Comparison of ENCODE assay signal across 17 cellular contexts in the genomic region with DNA sequence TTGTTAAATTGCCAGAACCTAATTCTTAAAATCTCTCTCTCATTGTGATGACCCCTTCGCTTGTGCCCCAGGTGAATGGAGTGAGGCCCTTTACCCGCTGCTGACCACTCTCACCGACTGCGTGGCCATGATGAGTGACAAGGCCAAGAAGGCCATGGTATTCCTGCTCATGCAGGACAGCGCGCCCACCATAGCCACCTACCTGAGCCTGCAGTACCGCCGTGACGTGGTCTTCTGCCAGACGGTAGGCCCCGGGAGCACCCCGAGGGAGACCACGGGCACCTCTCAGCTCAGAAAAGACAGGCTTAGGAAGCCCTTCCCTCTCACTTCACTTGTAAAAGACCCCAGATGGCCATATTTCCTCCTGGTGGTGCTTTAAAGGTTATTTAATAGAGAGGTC. TPM values are rescaled to one million over a fixed set of nuclear protein-coding genes. Genes with fewer than 3 reads are reported as not detected.
DNase-seq lines count a peak whose midpoint lies in the region; ATAC-seq and TF ChIP-seq lines count a peak whose summit lies in the region.
"Had no signal": no experiment of that assay in that cellular context is flagged by ENCODE, and none has a peak within 500 bp of the region (broad histone marks: within the 10 kb centered on the region; RNA-seq: fewer than 3 reads in every experiment).

No MANE protein-coding gene starts in this region.

- no peak overlapping the region for H3K4me3 Mint-ChIP-seq in activated T-helper 1 cell treated with anti-CD3 and anti-CD28 coated beads, Interleukin-12 subunit alpha, Interleukin-12 subunit beta, Interleukin-2, Interleukin-4 antibody, amounts not matched to agents 30 ng/mL and 10 ng/mL and 1 ng/mL, durations not matched to agents 14 hours and 24 hours and 36 hours
- no peak overlapping the region for H3K4me3 Mint-ChIP-seq in activated naive CD8-positive, alpha-beta T cell treated with anti-CD3 and anti-CD28 coated beads, Interleukin-2, amount 50 U/mL, for 24 hours
- no peak overlapping the region for H3K4me3 Mint-ChIP-seq in stimulated activated effector memory CD8-positive, alpha-beta T cell treated with anti-CD3 and anti-CD28 coated beads, Interleukin-12 subunit alpha, Interleukin-12 subunit beta, amount 100 ng/mL, for 72 hours
- H3K4me3 Mint-ChIP-seq in CD8-positive, alpha-beta T cell, result no peak overlapping the region

- H3K9me3 Mint-ChIP-seq in activated T-helper 1 cell treated with anti-CD3 and anti-CD28 coated beads, Interleukin-12 subunit alpha, Interleukin-12 subunit beta, Interleukin-2, Interleukin-4 antibody, amounts not matched to agents 30 ng/mL and 10 ng/mL and 1 ng/mL, durations not matched to agents 14 hours and 24 hours and 36 hours, result no peaks in the 10 kb centered on the region
- no peaks in the 10 kb centered on the region for H3K9me3 Mint-ChIP-seq in activated naive CD8-positive, alpha-beta T cell treated with anti-CD3 and anti-CD28 coated beads, Interleukin-2, amount 50 U/mL, for 24 hours
- no peaks in the 10 kb centered on the region for H3K9me3 Mint-ChIP-seq in stimulated activated effector memory CD8-positive, alpha-beta T cell treated with anti-CD3 and anti-CD28 coated beads, Interleukin-12 subunit alpha, Interleukin-12 subunit beta, amount 100 ng/mL, for 72 hours
- no peaks in the 10 kb centered on the region for H3K9me3 Mint-ChIP-seq in CD8-positive, alpha-beta T cell

- no peak for TF ChIP-seq CTCF in heart left ventricle (IDR thresholded peaks at IDR 0.05)
- TF ChIP-seq CTCF in dorsolateral prefrontal cortex (IDR thresholded peaks at IDR 0.05 in 54 of 56, conservative IDR thresholded peaks at IDR 0.05 in 2 of 56; ENCODE audit: low read depth in 1 of 56, partially characterized antibody in 56 of 56), result no peak
- TF ChIP-seq CTCF in CD8-positive, alpha-beta T cell (IDR thresholded peaks at IDR 0.05), result no peak

- POLR2A ChIA-PET in CD8-positive, alpha-beta T cell (lab: Charles Lee), result no interaction called here

- intact Hi-C loops in heart left ventricle (cut with DNase I) (loop anchor here in 3 of 10 donors (2.0 to 10.0 kb wide), 3 partner anchors 35 to 121 kb away; a partner anchor contains a TSS), left ventricle myocardium superior (cut with micrococcal nuclease) (no loop called here), dorsolateral prefrontal cortex (cut with DNase I) (no loop called here)
- intact Hi-C loops in activated T-helper 1 cell treated with anti-CD3 and anti-CD28 coated beads, Interleukin-12 subunit alpha, Interleukin-12 subunit beta, Interleukin-2, Interleukin-4 antibody, amounts not matched to agents 30 ng/mL and 10 ng/mL and 1 ng/mL, durations not matched to agents 14 hours and 24 hours and 36 hours (cut with micrococcal nuclease), result no loop called here
- intact Hi-C loops in CD8-positive, alpha-beta T cell (cut with DNase I, micrococcal nuclease), result no loop called here

- DNase-seq in heart left ventricle (no peak), left ventricle myocardium superior (no peak), dorsolateral prefrontal cortex (no peak)
- DNase-seq in activated T-helper 1 cell treated with anti-CD3 and anti-CD28 coated beads, Interleukin-12 subunit alpha, Interleukin-12 subunit beta, Interleukin-2, Interleukin-4 antibody, amounts not matched to agents 30 ng/mL and 10 ng/mL and 1 ng/mL, durations not matched to agents 14 hours and 24 hours and 36 hours (ENCODE audit: low spot score), result no peak
- DNase-seq in activated naive CD8-positive, alpha-beta T cell treated with anti-CD3 and anti-CD28 coated beads, Interleukin-2, amount 50 U/mL, for 24 hours, result no peak
- DNase-seq in stimulated activated effector memory CD8-positive, alpha-beta T cell treated with anti-CD3 and anti-CD28 coated beads, Interleukin-12 subunit alpha, Interleukin-12 subunit beta, amount 100 ng/mL, for 72 hours (ENCODE audit: low spot score in 2 of 2), result no peak
- no peak for DNase-seq in CD8-positive, alpha-beta T cell
- DNase-seq: ACHN, C1 segment of cervical spinal cord, DMS79, NCI-H1092 treated with DMSO at 0.1 percent for 48 hours, NCI-H146, NCI-H2029 treated with DMSO at 0.1 percent for 48 hours, NCI-H2171 treated with DMSO at 0.1 percent for 48 hours, NCI-H446 treated with DMSO at 0.1 percent for 48 hours, NCI-H69 had no signal

- H3K27me3 Mint-ChIP-seq in activated T-helper 1 cell treated with anti-CD3 and anti-CD28 coated beads, Interleukin-12 subunit alpha, Interleukin-12 subunit beta, Interleukin-2, Interleukin-4 antibody, amounts not matched to agents 30 ng/mL and 10 ng/mL and 1 ng/mL, durations not matched to agents 14 hours and 24 hours and 36 hours (ENCODE audit: insufficient read depth), result no peaks in the 10 kb centered on the region
- no peaks in the 10 kb centered on the region for H3K27me3 Mint-ChIP-seq in activated naive CD8-positive, alpha-beta T cell treated with anti-CD3 and anti-CD28 coated beads, Interleukin-2, amount 50 U/mL, for 24 hours
- no peaks in the 10 kb centered on the region for H3K27me3 Mint-ChIP-seq in CD8-positive, alpha-beta T cell (ENCODE audit: low read depth)

- H3K4me3 ChIP-seq in heart left ventricle (no peak overlapping the region), dorsolateral prefrontal cortex (no peak overlapping the region)
- H3K4me3 ChIP-seq in CD8-positive, alpha-beta T cell (ENCODE audit: low read depth, low read length), result no peak overlapping the region
- H3K4me3 ChIP-seq: Peyer's patch had no signal

- no peaks in the 10 kb centered on the region for H3K9me3 ChIP-seq in heart left ventricle
- no peaks in the 10 kb centered on the region for H3K9me3 ChIP-seq in CD8-positive, alpha-beta T cell (ENCODE audit: low read length)
- H3K9me3 ChIP-seq: Peyer's patch had no signal

- TF ChIP-seq POLR2A in heart left ventricle (IDR thresholded peaks at IDR 0.05), result no peak

- H3K36me3 Mint-ChIP-seq in activated T-helper 1 cell treated with anti-CD3 and anti-CD28 coated beads, Interleukin-12 subunit alpha, Interleukin-12 subunit beta, Interleukin-2, Interleukin-4 antibody, amounts not matched to agents 30 ng/mL and 10 ng/mL and 1 ng/mL, durations not matched to agents 14 hours and 24 hours and 36 hours (ENCODE audit: low read depth), result peaks cover 59% of the 10 kb centered on the region
- peaks cover 2% of the 10 kb centered on the region for H3K36me3 Mint-ChIP-seq in activated naive CD8-positive, alpha-beta T cell treated with anti-CD3 and anti-CD28 coated beads, Interleukin-2, amount 50 U/mL, for 24 hours (ENCODE audit: low read depth)
- peaks cover 92% of the 10 kb centered on the region for H3K36me3 Mint-ChIP-seq in stimulated activated effector memory CD8-positive, alpha-beta T cell treated with anti-CD3 and anti-CD28 coated beads, Interleukin-12 subunit alpha, Interleukin-12 subunit beta, amount 100 ng/mL, for 72 hours
- H3K36me3 Mint-ChIP-seq in CD8-positive, alpha-beta T cell, result peaks cover 91% of the 10 kb centered on the region

- H3K27me3 ChIP-seq in heart left ventricle (no peaks in the 10 kb centered on the region), dorsolateral prefrontal cortex (no peaks in the 10 kb centered on the region)
- H3K27me3 ChIP-seq in CD8-positive, alpha-beta T cell (ENCODE audit: insufficient read depth, low read length), result no peaks in the 10 kb centered on the region
- H3K27me3 ChIP-seq: Peyer's patch had no signal

- peaks cover 5 to 70% (median 43%) of the 10 kb centered on the region in 12 donors for H3K4me1 ChIP-seq in heart left ventricle
- H3K4me1 ChIP-seq in CD8-positive, alpha-beta T cell (ENCODE audit: insufficient read depth, low read length), result no peaks in the 10 kb centered on the region

- H3K36me3 ChIP-seq in heart left ventricle, result peaks cover 0 to 87% (median 53%) of the 10 kb centered on the region in 9 donors
- H3K36me3 ChIP-seq in CD8-positive, alpha-beta T cell (ENCODE audit: insufficient read depth, low read length), result peaks cover 80% of the 10 kb centered on the region

- peaks cover 34% of the 10 kb centered on the region for H3K4me1 Mint-ChIP-seq in activated T-helper 1 cell treated with anti-CD3 and anti-CD28 coated beads, Interleukin-12 subunit alpha, Interleukin-12 subunit beta, Interleukin-2, Interleukin-4 antibody, amounts not matched to agents 30 ng/mL and 10 ng/mL and 1 ng/mL, durations not matched to agents 14 hours and 24 hours and 36 hours (ENCODE audit: low read depth)
- peaks cover 17% of the 10 kb centered on the region for H3K4me1 Mint-ChIP-seq in activated naive CD8-positive, alpha-beta T cell treated with anti-CD3 and anti-CD28 coated beads, Interleukin-2, amount 50 U/mL, for 24 hours
- peaks cover 32% of the 10 kb centered on the region for H3K4me1 Mint-ChIP-seq in stimulated activated effector memory CD8-positive, alpha-beta T cell treated with anti-CD3 and anti-CD28 coated beads, Interleukin-12 subunit alpha, Interleukin-12 subunit beta, amount 100 ng/mL, for 72 hours
- H3K4me1 Mint-ChIP-seq in CD8-positive, alpha-beta T cell (ENCODE audit: low read depth), result peaks cover 17% of the 10 kb centered on the region

- 93 to 98% (median 95%) methylated on average over 13 of the region's 13 CpGs for WGBS in heart left ventricle, 4 donors

- CTCF ChIA-PET in CD8-positive, alpha-beta T cell (lab: Charles Lee), result interaction anchor here (0.7 to 1.5 kb wide), 2 partner anchors 13 to 151 kb away, joined by 3 read pairs; no protein-coding TSS in a partner anchor

- peak overlapping the region; percentile 31 for H3K27ac Mint-ChIP-seq in activated T-helper 1 cell treated with anti-CD3 and anti-CD28 coated beads, Interleukin-12 subunit alpha, Interleukin-12 subunit beta, Interleukin-2, Interleukin-4 antibody, amounts not matched to agents 30 ng/mL and 10 ng/mL and 1 ng/mL, durations not matched to agents 14 hours and 24 hours and 36 hours
- H3K27ac Mint-ChIP-seq in activated naive CD8-positive, alpha-beta T cell treated with anti-CD3 and anti-CD28 coated beads, Interleukin-2, amount 50 U/mL, for 24 hours, result peak overlapping the region; percentile 5
- H3K27ac Mint-ChIP-seq in stimulated activated effector memory CD8-positive, alpha-beta T cell treated with anti-CD3 and anti-CD28 coated beads, Interleukin-12 subunit alpha, Interleukin-12 subunit beta, amount 100 ng/mL, for 72 hours, result peak overlapping the region; percentile 75
- no peak overlapping the region for H3K27ac Mint-ChIP-seq in CD8-positive, alpha-beta T cell

- H3K27ac ChIP-seq in heart left ventricle, result peak overlapping the region in 9 of 12 donors; percentile 66 to 86 (median 82)
- peak overlapping the region in 1 of 59 donors; percentile 7 for H3K27ac ChIP-seq in dorsolateral prefrontal cortex
- H3K27ac ChIP-seq in CD8-positive, alpha-beta T cell (ENCODE audit: low read depth, low read length), result no peak overlapping the region

- ATAC-seq in heart left ventricle (no peak), left ventricle myocardium superior (no peak)
- no peak for ATAC-seq in activated naive CD8-positive, alpha-beta T cell treated with anti-CD3 and anti-CD28 coated beads, Interleukin-2, amount 50 U/mL, for 24 hours
- no peak for ATAC-seq in stimulated activated effector memory CD8-positive, alpha-beta T cell treated with anti-CD3 and anti-CD28 coated beads, Interleukin-12 subunit alpha, Interleukin-12 subunit beta, amount 100 ng/mL, for 72 hours
- no peak for ATAC-seq in CD8-positive, alpha-beta T cell

RNA-seq across cellular contexts. Expression of a gene that starts 44.9 kb away (rescaled TPM):
- total RNA-seq in heart left ventricle (10 to 100 TPM; 19.6 to 33.5 (median 27.7) TPM), left ventricle myocardium superior (28.2 TPM), dorsolateral prefrontal cortex (10 to 100 TPM; 41.4 to 68.3 (median 56.3) TPM)
- polyA plus RNA-seq in heart left ventricle, result 10 to 100 TPM; 23.2 to 39.5 TPM
- total RNA-seq in activated T-helper 1 cell treated with anti-CD3 and anti-CD28 coated beads, Interleukin-12 subunit alpha, Interleukin-12 subunit beta, Interleukin-2, Interleukin-4 antibody, amounts not matched to agents 30 ng/mL and 10 ng/mL and 1 ng/mL, durations not matched to agents 14 hours and 24 hours and 36 hours, result 20.3 and 21.2 TPM in 2 replicates
- total RNA-seq in CD8-positive, alpha-beta T cell, result 10 to 100 TPM; 19.7 to 24.1 TPM

RNA-seq across cellular contexts. Expression of a gene that starts 45.0 kb away (rescaled TPM):
- total RNA-seq in heart left ventricle (10 to 100 TPM; 22.3 to 31.4 (median 25.6) TPM), left ventricle myocardium superior (28.5 TPM), dorsolateral prefrontal cortex (10 to 100 TPM; 30.2 to 65.7 (median 43.9) TPM)
- 10 to 100 TPM; 36.9 to 37.0 TPM for polyA plus RNA-seq in heart left ventricle
- 41.4 and 43.0 TPM in 2 replicates for total RNA-seq in activated T-helper 1 cell treated with anti-CD3 and anti-CD28 coated beads, Interleukin-12 subunit alpha, Interleukin-12 subunit beta, Interleukin-2, Interleukin-4 antibody, amounts not matched to agents 30 ng/mL and 10 ng/mL and 1 ng/mL, durations not matched to agents 14 hours and 24 hours and 36 hours
- total RNA-seq in CD8-positive, alpha-beta T cell, result 10 to 100 TPM; 12.5 to 14.4 TPM
